12 cellular contexts compared by ENCODE assay signal in the genomic region with DNA sequence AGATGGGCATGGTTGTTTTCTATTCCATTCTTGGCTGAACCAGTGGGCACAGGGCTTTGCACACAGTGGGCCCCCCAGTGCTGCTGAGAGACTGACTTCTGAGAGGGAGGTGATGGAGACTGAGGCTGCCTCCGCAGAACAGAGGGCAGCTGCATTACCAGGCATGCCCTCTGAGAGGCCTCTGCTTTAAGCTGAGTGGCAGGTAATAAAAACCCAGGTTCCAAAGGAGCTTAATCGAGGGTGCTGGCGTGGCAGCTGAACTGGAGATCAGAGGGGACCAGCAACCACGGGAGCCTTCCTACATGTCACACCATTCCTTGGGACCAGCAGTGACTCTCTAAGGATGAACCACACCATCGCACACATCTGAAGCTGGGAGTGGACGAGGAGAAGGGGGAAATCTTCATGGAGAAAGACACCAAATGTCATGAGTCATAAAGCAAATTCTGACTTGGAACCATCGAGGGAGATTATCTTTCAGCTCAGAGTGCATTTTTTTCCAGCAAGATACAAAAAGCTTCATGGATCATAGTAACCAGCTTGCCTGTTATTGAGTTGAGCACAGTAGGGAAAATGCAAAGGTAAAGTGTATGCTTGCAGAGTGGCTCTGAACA. TPM values are rescaled to one million over a fixed set of nuclear protein-coding genes. Genes with fewer than 3 reads are reported as not detected.
DNase-seq lines count a peak whose midpoint lies in the region; ATAC-seq, FAIRE-seq and TF ChIP-seq lines count a peak whose summit lies in the region.
"Had no signal": no experiment of that assay in that cellular context is flagged by ENCODE, and none has a peak within 500 bp of the region (broad histone marks: within the 10 kb centered on the region; RNA-seq: fewer than 3 reads in every experiment).

No MANE protein-coding gene starts in this region.

- H3K4me1 ChIP-seq in GM12878 (ENCODE audit: control insufficient read depth, insufficient read depth, low read length) = peaks cover 3% of the 10 kb centered on the region; the same call in 1 of the 2 replicates

- DNase-seq in HEK293T (ENCODE audit: extremely low spot score) (peak; percentile 62), GM12878 (ENCODE audit: low read depth, low spot score) (no peak), kidney tubule cell (ENCODE audit: low spot score) (peak; percentile 37)
- no peak for DNase-seq in activated CD8-positive, alpha-beta T cell treated with anti-CD3 and anti-CD28 coated beads for 36 hours
- no peak for DNase-seq in activated CD4-positive, CD25-positive, alpha-beta regulatory T cell (lab: John Stamatoyannopoulos, UW)
- DNase-seq in stimulated activated CD4-positive, alpha-beta T cell treated with anti-CD3 and anti-CD28 coated beads, Interleukin-4, amount 100 ng/mL, for 24 hours = no peak
- no peak for DNase-seq in activated naive CD4-positive, alpha-beta T cell treated with anti-CD3 and anti-CD28 coated beads for 36 hours
- DNase-seq: activated naive CD8-positive, alpha-beta T cell treated with anti-CD3 and anti-CD28 coated beads, Interleukin-2, amount 10 ng/mL, durations not matched to agents 7 days and 5 days; CD4-positive, CD25-positive, alpha-beta regulatory T cell; KBM-7 had no signal

- H2AFZ ChIP-seq in GM12878 (ENCODE audit: control insufficient read depth, low read depth, low read length) = no peak overlapping the region

- H3K27ac ChIP-seq in 22Rv1 = no peak overlapping the region
- no peak overlapping the region for H3K27ac ChIP-seq in GM12878 (ENCODE audit: control insufficient read depth, insufficient read depth)
- H3K27ac ChIP-seq: VCaP had no signal

- H3K9me3 ChIP-seq in GM12878 (replicated peaks; ENCODE audit: control insufficient read depth, insufficient read depth, low read length) = no peaks in the 10 kb centered on the region

- FAIRE-seq in GM12878 (lab: Jason Lieb, UNC) = no peak

- H3K4me3 Mint-ChIP-seq in activated CD8-positive, alpha-beta T cell treated with anti-CD3 and anti-CD28 coated beads for 36 hours = no peak overlapping the region
- H3K4me3 Mint-ChIP-seq in activated naive CD4-positive, alpha-beta T cell treated with anti-CD3 and anti-CD28 coated beads for 36 hours = no peak overlapping the region
- H3K4me3 Mint-ChIP-seq: activated naive CD8-positive, alpha-beta T cell treated with anti-CD3 and anti-CD28 coated beads, Interleukin-2, amount 10 ng/mL, durations not matched to agents 7 days and 5 days; CD4-positive, CD25-positive, alpha-beta regulatory T cell had no signal

- H3K79me2 ChIP-seq in GM12878 (ENCODE audit: control insufficient read depth, insufficient read depth, low read length) = peaks cover 8% of the 10 kb centered on the region

- H3K4me2 ChIP-seq in GM12878 (ENCODE audit: control insufficient read depth, insufficient read depth) = no peak overlapping the region

- TF ChIP-seq CTCF in 22Rv1 (IDR thresholded peaks at IDR 0.05) (peak; percentile 18; the same call in 1 of the 2 replicates), GM12878 (IDR thresholded peaks at IDR 0.05 in 2 of 3, conservative IDR thresholded peaks at IDR 0.05 in 1 of 3; ENCODE audit: control insufficient read depth in 2 of 3, extremely low read depth in 1 of 3, insufficient read depth in 1 of 3, low read depth in 3 of 3, low read length in 3 of 3) (no peak)
- TF ChIP-seq CTCF in activated CD8-positive, alpha-beta T cell treated with anti-CD3 and anti-CD28 coated beads for 36 hours (IDR thresholded peaks at IDR 0.05) = no peak

- no peak for TF ChIP-seq RAD21 in GM12878 (IDR thresholded peaks at IDR 0.05; ENCODE audit: insufficient read depth, low read depth, low read length)

- BruUV-seq in GM12878 (replicated peaks; lab: Mats Ljungman, UMichigan) = no TSS peak

- H3K36me3 Mint-ChIP-seq in activated CD8-positive, alpha-beta T cell treated with anti-CD3 and anti-CD28 coated beads for 36 hours (ENCODE audit: low read depth) = peaks cover 4% of the 10 kb centered on the region
- H3K36me3 Mint-ChIP-seq in activated naive CD4-positive, alpha-beta T cell treated with anti-CD3 and anti-CD28 coated beads for 36 hours (ENCODE audit: low read depth) = peaks cover 1% of the 10 kb centered on the region
- H3K36me3 Mint-ChIP-seq: activated naive CD8-positive, alpha-beta T cell treated with anti-CD3 and anti-CD28 coated beads, Interleukin-2, amount 10 ng/mL, durations not matched to agents 7 days and 5 days had no signal

- 84% methylated on average over 7 of the region's 7 CpGs for WGBS in GM12878 (ENCODE audit: insufficient coverage, insufficient replicate concordance, low lambda C conversion rate, missing lambda C conversion rate)

- H3K36me3 ChIP-seq in GM12878 (ENCODE audit: control insufficient read depth in 2 of 2, insufficient read depth in 2 of 2, low read length in 1 of 2) = no peaks in the 10 kb centered on the region; a peak in 1 of 4 replicates

- TF ChIP-seq EP300 in GM12878 (IDR thresholded peaks at IDR 0.05; ENCODE audit: borderline replicate concordance in 1 of 2, control insufficient read depth in 1 of 2, low read depth in 2 of 2, low read length in 2 of 2) = no peak

- SMC1A ChIA-PET in GM12878 (lab: Charles Lee; ENCODE audit: uncharacterized antibody, unreplicated experiment) = interaction anchor here (1.6 to 1.8 kb wide), 2 partner anchors 80 to 106 kb away, joined by 4 read pairs; no protein-coding TSS in a partner anchor

- no peaks in the 10 kb centered on the region for H3K27me3 ChIP-seq in GM12878 (replicated peaks in 1 of 2; ENCODE audit: control insufficient read depth in 2 of 2, insufficient read depth in 2 of 2, low read length in 1 of 2)

- RAD21 ChIA-PET in GM12878 (lab: Charles Lee; ENCODE audit: unreplicated experiment) = interaction anchor here (0.8 kb wide), 1 partner anchor 80 kb away, joined by 3 read pairs; no protein-coding TSS in a partner anchor

- in situ Hi-C loops in GM12878 (cut with MboI) = no loop called here

- H3K4me1 Mint-ChIP-seq in activated CD8-positive, alpha-beta T cell treated with anti-CD3 and anti-CD28 coated beads for 36 hours (ENCODE audit: low read depth) = peaks cover 46% of the 10 kb centered on the region
- H3K4me1 Mint-ChIP-seq in activated naive CD4-positive, alpha-beta T cell treated with anti-CD3 and anti-CD28 coated beads for 36 hours (ENCODE audit: low read depth) = peaks cover 59% of the 10 kb centered on the region

- H4K20me1 ChIP-seq in GM12878 (ENCODE audit: control insufficient read depth, insufficient read depth) = peaks cover 7% of the 10 kb centered on the region; the same call in 1 of the 2 replicates

- CTCF ChIA-PET in HEK293T (lab: Yijun Ruan, JAX) (interaction anchor here (0.6 to 0.8 kb wide), 4 partner anchors 17 to 229 kb away, joined by 3 to 8 read pairs (median 4); no protein-coding TSS in a partner anchor), GM12878 (lab: Yijun Ruan, JAX) (interaction anchor here (0.6 to 1.7 kb wide), 4 partner anchors 16 to 108 kb away, joined by 3 to 7 read pairs (median 4); no protein-coding TSS in a partner anchor)
- CTCF ChIA-PET in activated CD8-positive, alpha-beta T cell treated with anti-CD3 and anti-CD28 coated beads for 36 hours (lab: Charles Lee) = interaction anchor here (0.8 to 2.2 kb wide), 5 partner anchors 8 to 108 kb away, joined by 3 to 9 read pairs (median 4); no protein-coding TSS in a partner anchor
- CTCF ChIA-PET in activated naive CD4-positive, alpha-beta T cell treated with anti-CD3 and anti-CD28 coated beads for 36 hours (lab: Charles Lee) = interaction anchor here (0.9 to 1.2 kb wide), 3 partner anchors 16 to 108 kb away, joined by 3 to 6 read pairs (median 4); no protein-coding TSS in a partner anchor

- no peaks in the 10 kb centered on the region for H3K27me3 Mint-ChIP-seq in activated CD8-positive, alpha-beta T cell treated with anti-CD3 and anti-CD28 coated beads for 36 hours
- H3K27me3 Mint-ChIP-seq in activated naive CD4-positive, alpha-beta T cell treated with anti-CD3 and anti-CD28 coated beads for 36 hours (ENCODE audit: low read depth) = no peaks in the 10 kb centered on the region
- H3K27me3 Mint-ChIP-seq: activated naive CD8-positive, alpha-beta T cell treated with anti-CD3 and anti-CD28 coated beads, Interleukin-2, amount 10 ng/mL, durations not matched to agents 7 days and 5 days had no signal

- intact Hi-C loops in GM12878 (cut with micrococcal nuclease; ENCODE audit: unreplicated experiment) = no loop called here
- intact Hi-C loops in activated CD8-positive, alpha-beta T cell treated with anti-CD3 and anti-CD28 coated beads for 36 hours (cut with micrococcal nuclease) = no loop called here
- intact Hi-C loops in activated naive CD4-positive, alpha-beta T cell treated with anti-CD3 and anti-CD28 coated beads for 36 hours (cut with micrococcal nuclease) = no loop called here

- POLR2A ChIA-PET in HEK293T (lab: Yijun Ruan, JAX) = no interaction called here
- POLR2A ChIA-PET in GM12878 (lab: Charles Lee) = no interaction called here
- POLR2A ChIA-PET in activated CD8-positive, alpha-beta T cell treated with anti-CD3 and anti-CD28 coated beads for 36 hours (lab: Charles Lee) = interaction anchor here (1.0 kb wide), 1 partner anchor 12 kb away, joined by 3 read pairs; no protein-coding TSS in a partner anchor

- no peak overlapping the region for H3K4me3 ChIP-seq in GM12878

- peak; percentile 14; the same call in 1 of the 2 replicates for TF ChIP-seq POLR2A in GM12878 (IDR thresholded peaks at IDR 0.05; ENCODE audit: low read depth, low read length)

- no peak overlapping the region for H3K9ac ChIP-seq in GM12878 (ENCODE audit: control insufficient read depth, insufficient read depth, low read length)

- peak; percentile 45 for ATAC-seq in GM12878
- no peak for ATAC-seq in activated CD8-positive, alpha-beta T cell treated with anti-CD3 and anti-CD28 coated beads for 36 hours

- H3K9me3 Mint-ChIP-seq in activated CD8-positive, alpha-beta T cell treated with anti-CD3 and anti-CD28 coated beads for 36 hours = no peaks in the 10 kb centered on the region
- no peaks in the 10 kb centered on the region for H3K9me3 Mint-ChIP-seq in activated naive CD4-positive, alpha-beta T cell treated with anti-CD3 and anti-CD28 coated beads for 36 hours
- H3K9me3 Mint-ChIP-seq: activated naive CD8-positive, alpha-beta T cell treated with anti-CD3 and anti-CD28 coated beads, Interleukin-2, amount 10 ng/mL, durations not matched to agents 7 days and 5 days; CD4-positive, CD25-positive, alpha-beta regulatory T cell had no signal

- H3K27ac Mint-ChIP-seq in activated CD8-positive, alpha-beta T cell treated with anti-CD3 and anti-CD28 coated beads for 36 hours = no peak overlapping the region
- no peak overlapping the region for H3K27ac Mint-ChIP-seq in activated naive CD4-positive, alpha-beta T cell treated with anti-CD3 and anti-CD28 coated beads for 36 hours
- H3K27ac Mint-ChIP-seq: activated naive CD8-positive, alpha-beta T cell treated with anti-CD3 and anti-CD28 coated beads, Interleukin-2, amount 10 ng/mL, durations not matched to agents 7 days and 5 days had no signal

RNA-seq across cellular contexts. Expression of gene HIPK2, which starts 24.6 kb away (rescaled TPM):
- 89.2 and 94.9 TPM in 2 replicates for total RNA-seq in GM12878 (2013; cell fraction: nucleolus; rRNA removed)
- 8.5 and 9.4 TPM in 2 replicates for total RNA-seq in GM12878 (2014; rRNA removed)
- 8.8 and 9.0 TPM in 2 replicates for total RNA-seq in GM12878 (2014; rRNA removed; fragmentation: Illumina TruSeq; extraction: Trizol)
- 36.5 and 39.0 TPM in 2 replicates for total RNA-seq in GM12878 (2021)
- 15.1 TPM for polyA plus RNA-seq in GM12878 (2011; ENCODE audit: low read depth)
- polyA plus RNA-seq in GM12878 (2011; rRNA removed) = 7.1 and 11.2 TPM in 2 replicates
- 9.9 and 12.4 TPM in 2 replicates for polyA plus RNA-seq in GM12878 (2011; cell fraction: cytosol; rRNA removed)
- 21.7 and 25.1 TPM in 2 replicates for polyA plus RNA-seq in GM12878 (2011; cell fraction: nucleus; rRNA removed)
- polyA plus RNA-seq in GM12878 (2012) = 16.0 and 23.3 TPM in 2 replicates
- polyA plus RNA-seq in GM12878 (2014; fragmentation: Illumina TruSeq; extraction: Trizol) = 15.9 and 17.3 TPM in 2 replicates
- 1 to 10 TPM; 1.7 to 3.3 TPM for polyA plus RNA-seq in GM12878 (2014; fragmentation: Nextera tagmentation; extraction: Ambion mirVana)
- 11.3 and 14.2 TPM in 2 replicates for polyA plus RNA-seq in GM12878 (2014; rRNA removed)
- polyA plus RNA-seq in GM12878 (2016; fragmentation: Nextera tagmentation; extraction: Ambion mirVana) = 1 to 10 TPM; 9.1 to 9.3 TPM
- 38.7 and 52.6 TPM in 2 replicates for polyA minus RNA-seq in GM12878 (2011; rRNA and poly(A)+ RNA removed)
- polyA minus RNA-seq in GM12878 (2011; cell fraction: cytosol; rRNA and poly(A)+ RNA removed) = 19.0 and 20.1 TPM in 2 replicates
- 16.2 and 32.7 TPM in 2 replicates for polyA minus RNA-seq in GM12878 (2011; cell fraction: nucleus; rRNA and poly(A)+ RNA removed)
- 10 to 100 TPM; 17.3 to 17.6 TPM for total RNA-seq in activated CD8-positive, alpha-beta T cell treated with anti-CD3 and anti-CD28 coated beads for 36 hours
- 10 to 100 TPM; 16.8 to 17.3 TPM for total RNA-seq in activated naive CD4-positive, alpha-beta T cell treated with anti-CD3 and anti-CD28 coated beads for 36 hours

Comparison
In these comparisons a context has a peak if more than half of its experiments do, and no peak if none do; other contexts are left out.
1. DNase-seq: peak in HEK293T (single experiment) and kidney tubule cell (single experiment); none in GM12878 (single experiment), activated CD8-positive, alpha-beta T cell treated with anti-CD3 and anti-CD28 coated beads for 36 hours (single experiment), activated CD4-positive, CD25-positive, alpha-beta regulatory T cell (0 of 4), stimulated activated CD4-positive, alpha-beta T cell treated with anti-CD3 and anti-CD28 coated beads, Interleukin-4, amount 100 ng/mL, for 24 hours (single experiment) and activated naive CD4-positive, alpha-beta T cell treated with anti-CD3 and anti-CD28 coated beads for 36 hours (single experiment).